In the genomic region with DNA sequence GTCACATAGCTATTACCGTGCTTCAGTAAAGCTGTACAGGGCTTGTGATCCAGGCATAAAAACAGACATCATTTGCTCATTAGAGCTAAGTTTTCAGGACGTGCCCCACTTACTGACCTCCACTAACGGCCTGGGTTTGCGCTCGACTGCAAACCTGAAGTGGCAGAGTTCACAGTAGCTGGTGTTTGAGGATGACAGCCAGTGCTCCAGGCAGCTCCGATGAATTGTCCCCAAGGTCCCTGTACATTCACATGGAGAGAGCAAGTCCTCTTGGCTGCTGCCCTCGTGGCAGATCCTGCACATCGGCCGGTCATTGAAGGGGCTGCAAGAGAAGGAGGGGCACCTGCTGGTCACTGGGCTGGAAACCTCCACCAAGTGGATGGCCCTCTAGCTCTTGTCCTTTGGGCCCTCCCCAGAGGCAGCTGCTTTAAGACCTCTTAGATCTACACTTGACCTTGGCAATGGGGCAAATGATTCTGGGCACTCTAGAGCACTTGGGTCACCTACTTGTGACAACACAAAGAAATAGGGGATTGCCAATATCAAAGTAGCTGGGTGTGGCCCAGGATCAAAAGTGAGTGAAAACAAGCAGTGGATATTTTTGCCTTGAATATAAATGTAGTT, we compare ENCODE assay signal across 23 cellular contexts.
"Had no signal": no experiment of that assay in that cellular context is flagged by ENCODE, and none has a peak within 500 bp of the region (broad histone marks: within the 10 kb centered on the region; RNA-seq: fewer than 3 reads in every experiment).

No MANE protein-coding gene starts in this region.

- H3K36me3 ChIP-seq: vagina had no signal

- H3K4me3 Mint-ChIP-seq: activated naive CD4-positive, alpha-beta T cell treated with anti-CD3 and anti-CD28 coated beads for 36 hours; activated naive CD8-positive, alpha-beta T cell treated with anti-CD3 and anti-CD28 coated beads, Interleukin-2, amount 10 ng/mL, durations not matched to agents 7 days and 5 days; endodermal cell; stimulated activated naive B cell treated with anti-CD40 and anti-IgM and Interleukin-4, amounts not matched to agents 10 μg/mL and 1 μg/mL and 100 μg/mL, for 72 hours; T-helper 1 cell treated with Interleukin-12 subunit alpha and Interleukin-12 subunit beta and Interleukin-4 antibody, amounts not matched to agents 30 μg/mL and 1 μg/mL, for 36 hours had no signal

- H3K4me1 ChIP-seq: vagina had no signal

- H3K27me3 ChIP-seq: gastroesophageal sphincter, vagina had no signal

- H3K9me3 ChIP-seq: gastroesophageal sphincter, vagina had no signal

- H3K4me1 Mint-ChIP-seq: activated naive CD8-positive, alpha-beta T cell treated with anti-CD3 and anti-CD28 coated beads, Interleukin-2, amount 10 ng/mL, durations not matched to agents 7 days and 5 days had no signal

- H3K27me3 Mint-ChIP-seq: activated naive CD8-positive, alpha-beta T cell treated with anti-CD3 and anti-CD28 coated beads, Interleukin-2, amount 10 ng/mL, durations not matched to agents 7 days and 5 days; stimulated activated naive B cell treated with anti-CD40 and anti-IgM and Interleukin-4, amounts not matched to agents 10 μg/mL and 1 μg/mL and 100 μg/mL, for 72 hours had no signal

- DNase-seq: activated CD4-positive, alpha-beta T cell treated with anti-CD3 and anti-CD28 coated beads for 4 hours; activated CD4-positive, alpha-beta T cell treated with anti-CD3 and anti-CD28 coated beads, Interleukin-2, amount 50 U/mL, for 48 hours; activated CD4-positive, CD25-positive, alpha-beta regulatory T cell; activated naive CD4-positive, alpha-beta T cell treated with anti-CD3 and anti-CD28 coated beads for 36 hours; activated naive CD8-positive, alpha-beta T cell treated with anti-CD3 and anti-CD28 coated beads, Interleukin-2, amount 10 ng/mL, durations not matched to agents 7 days and 5 days; activated T-cell treated with anti-CD3 and anti-CD28 coated beads, Interleukin-2, amount 50 U/mL, for 48 hours; amniotic stem cell; cortex of kidney; endodermal cell; kidney; mesenchymal stem cell; occipital lobe; small intestine; stimulated activated CD4-positive, alpha-beta T cell treated with anti-CD3 and anti-CD28 coated beads, Interleukin-2, amount 100 ng/mL, for 48 hours; stimulated activated CD8-positive, alpha-beta memory T cell treated with anti-CD3 and anti-CD28 coated beads, Interleukin-4, amount 100 ng/mL, for 48 hours; stimulated activated naive B cell treated with anti-CD40 and anti-IgM and Interleukin-4, amounts not matched to agents 10 μg/mL and 1 μg/mL and 100 μg/mL, for 72 hours; T1000; trophoblast cell had no signal

- H3K27ac ChIP-seq: epithelial cell of prostate, gastroesophageal sphincter, vagina had no signal

- H3K4me3 ChIP-seq: gastroesophageal sphincter, vagina had no signal

- H3K27ac Mint-ChIP-seq: activated naive CD4-positive, alpha-beta T cell treated with anti-CD3 and anti-CD28 coated beads for 36 hours; activated naive CD8-positive, alpha-beta T cell treated with anti-CD3 and anti-CD28 coated beads, Interleukin-2, amount 10 ng/mL, durations not matched to agents 7 days and 5 days; endodermal cell; stimulated activated naive B cell treated with anti-CD40 and anti-IgM and Interleukin-4, amounts not matched to agents 10 μg/mL and 1 μg/mL and 100 μg/mL, for 72 hours; T-helper 1 cell treated with Interleukin-12 subunit alpha and Interleukin-12 subunit beta and Interleukin-4 antibody, amounts not matched to agents 30 μg/mL and 1 μg/mL, for 36 hours had no signal

- ATAC-seq: gastroesophageal sphincter; sciatic nerve; stimulated activated naive B cell treated with anti-CD40 and anti-IgM and Interleukin-4, amounts not matched to agents 10 μg/mL and 1 μg/mL and 100 μg/mL, for 72 hours had no signal
